Comparison of ENCODE assay signal across 20 cellular contexts in the genomic region with DNA sequence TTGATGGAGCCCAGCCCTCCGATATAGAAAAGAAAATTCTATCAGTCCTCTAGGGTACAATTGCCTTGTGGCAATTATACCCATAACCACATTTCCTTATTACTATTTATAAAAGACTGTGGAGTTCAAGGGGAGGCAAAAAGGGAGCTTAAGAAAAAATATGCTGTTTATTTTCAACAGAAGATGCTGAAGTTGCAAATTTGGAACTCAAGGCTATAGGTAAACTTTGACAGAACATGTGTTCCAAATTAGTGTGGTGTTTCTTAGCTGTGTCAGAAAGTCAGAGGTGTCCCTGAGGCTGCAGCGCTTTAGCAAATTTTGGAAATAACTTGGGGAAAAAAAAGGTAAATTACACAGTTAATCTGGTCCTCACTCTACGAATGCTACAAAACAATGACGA.
DNase-seq lines count a peak whose midpoint lies in the region; ATAC-seq, FAIRE-seq and TF ChIP-seq lines count a peak whose summit lies in the region.
"Had no signal": no experiment of that assay in that cellular context is flagged by ENCODE, and none has a peak within 500 bp of the region (broad histone marks: within the 10 kb centered on the region; RNA-seq: fewer than 3 reads in every experiment).

No MANE protein-coding gene starts in this region.

- no peak for TF ChIP-seq POLR2A in IMR-90 (IDR thresholded peaks at IDR 0.05; ENCODE audit: low read depth, low read length)

- WGBS in IMR-90 (ENCODE audit: extremely low coverage in 2 of 2, insufficient read length in 1 of 2), 2 experiments = no CpG with 5 or more reads among the region's 4 CpGs

- intact Hi-C loops in IMR-90 (cut with micrococcal nuclease) (no loop called here), left colon (cut with DNase I, micrococcal nuclease) (no loop called here)

- no peak for TF ChIP-seq RAD21 in IMR-90 (IDR thresholded peaks at IDR 0.05; ENCODE audit: low read length)

- H4K5ac ChIP-seq in IMR-90 (ENCODE audit: low read depth, low read length) = no peak overlapping the region

- TF ChIP-seq CTCF in IMR-90 (conservative IDR thresholded peaks at IDR 0.05; ENCODE audit: low read depth, low read length) = no peak

- H3K79me1 ChIP-seq in IMR-90 (ENCODE audit: low read depth in 1 of 2, low read length in 2 of 2) = no peaks in the 10 kb centered on the region

- no peak overlapping the region for H2BK15ac ChIP-seq in IMR-90 (ENCODE audit: low read depth, low read length)

- H3K9me3 ChIP-seq in BLaER1 = no peaks in the 10 kb centered on the region
- H3K9me3 ChIP-seq in IMR-90 (ENCODE audit: control insufficient read depth, insufficient read depth, low read length) = no peaks in the 10 kb centered on the region
- no peaks in the 10 kb centered on the region for H3K9me3 ChIP-seq in subcutaneous abdominal adipose tissue (ENCODE audit: control insufficient read depth in 5 of 5, low read length in 5 of 5)
- H3K9me3 ChIP-seq: HAP-1 had no signal

- no peak overlapping the region for H3K27ac ChIP-seq in BLaER1
- no peak overlapping the region for H3K27ac ChIP-seq in IMR-90 (ENCODE audit: insufficient read depth, low read length)
- H3K27ac ChIP-seq in subcutaneous abdominal adipose tissue (ENCODE audit: low read depth, low read length) = peak overlapping the region; percentile 86
- H3K27ac ChIP-seq: GM23248, HL-60 had no signal

- H3K23ac ChIP-seq in IMR-90 (ENCODE audit: low read depth, low read length) = no peak overlapping the region

- in situ Hi-C loops in IMR-90 (cut with MboI; ENCODE audit: low sequenced_read_pairs) = no loop called here

- H3K36me3 ChIP-seq in BLaER1 (no peaks in the 10 kb centered on the region), IMR-90 (ENCODE audit: control insufficient read depth, insufficient read depth, low read length) (no peaks in the 10 kb centered on the region), subcutaneous abdominal adipose tissue (ENCODE audit: control insufficient read depth in 5 of 5, insufficient read depth in 5 of 5, low read length in 5 of 5) (no peaks in the 10 kb centered on the region)
- H3K36me3 ChIP-seq: HAP-1 had no signal

- H4K8ac ChIP-seq in IMR-90 (ENCODE audit: low read depth in 2 of 2, low read length in 2 of 2) = no peak overlapping the region

- no peaks in the 10 kb centered on the region; the same call in 1 of the 2 replicates for H3K9me1 ChIP-seq in IMR-90 (ENCODE audit: insufficient read depth, low read length)

- no peak overlapping the region for H2AK5ac ChIP-seq in IMR-90 (ENCODE audit: low read depth, low read length)

- no peaks in the 10 kb centered on the region for H3K27me3 ChIP-seq in BLaER1
- H3K27me3 ChIP-seq in IMR-90 (ENCODE audit: control insufficient read depth, insufficient read depth, low read length) = peaks cover under 1% of the 10 kb centered on the region; the same call in 1 of the 2 replicates
- no peaks in the 10 kb centered on the region for H3K27me3 ChIP-seq in subcutaneous abdominal adipose tissue (ENCODE audit: control insufficient read depth in 5 of 5, insufficient read depth in 4 of 5, low read length in 5 of 5)

- no peak overlapping the region for H3K4me3 ChIP-seq in BLaER1
- H3K4me3 ChIP-seq in IMR-90 (ENCODE audit: insufficient read depth, low read depth, low read length) = no peak overlapping the region
- H3K4me3 ChIP-seq in subcutaneous abdominal adipose tissue (ENCODE audit: low read depth in 1 of 5, low read length in 5 of 5) = no peak overlapping the region
- H3K4me3 ChIP-seq: GM23248, HAP-1 had no signal

- no peak overlapping the region for H2BK5ac ChIP-seq in IMR-90 (ENCODE audit: low read depth, low read length, poor library complexity, severe bottlenecking)

- H2AK9ac ChIP-seq in IMR-90 (replicated peaks; ENCODE audit: low read depth, low read length, poor library complexity) = no peak overlapping the region

- no peak overlapping the region for H3K9ac ChIP-seq in BLaER1
- no peak overlapping the region for H3K9ac ChIP-seq in IMR-90 (ENCODE audit: low read depth, low read length)
- H3K9ac ChIP-seq in subcutaneous abdominal adipose tissue (ENCODE audit: low read length in 5 of 5) = peak overlapping the region in 2 of 5 donors; percentile 13
- H3K9ac ChIP-seq: GM23248 had no signal

- CTCF ChIA-PET in IMR-90 (lab: Yijun Ruan, JAX) = interaction anchor here (0.5 to 0.8 kb wide), 2 partner anchors 351 to 844 kb away, joined by 3 to 5 read pairs; no protein-coding TSS in a partner anchor

- H3K4me1 ChIP-seq in BLaER1 = peaks cover 7% of the 10 kb centered on the region; the same call in 1 of the 2 replicates
- no peaks in the 10 kb centered on the region for H3K4me1 ChIP-seq in IMR-90 (ENCODE audit: control insufficient read depth, insufficient read depth, low read length)
- H3K4me1 ChIP-seq in subcutaneous abdominal adipose tissue (ENCODE audit: control insufficient read depth in 5 of 5, insufficient read depth in 5 of 5, low read length in 5 of 5) = peaks cover 7 to 60% (median 26%) of the 10 kb centered on the region in 5 donors
- H3K4me1 ChIP-seq: HAP-1 had no signal

- H3K14ac ChIP-seq in IMR-90 (replicated peaks; ENCODE audit: low read depth, low read length) = no peak overlapping the region

- no TSS peak for BruUV-seq in IMR-90 (replicated peaks; lab: Mats Ljungman, UMichigan)

- DNase-seq in IMR-90 (no peak), left colon (no peak), HT-29 (ENCODE audit: low spot score) (no peak), foreskin melanocyte (no peak), frontal cortex (ENCODE audit: low spot score in 2 of 2) (no peak)
- DNase-seq: C1 segment of cervical spinal cord; CD8-positive, alpha-beta T cell; NCI-H1417; NCI-H187; NCI-H446; NCI-H526 treated with DMSO at 0.1 percent for 48 hours; PC-3; SHP77 had no signal

- FAIRE-seq in frontal cortex (lab: Jason Lieb, UNC) = no peak
- FAIRE-seq: G401.6, GM12892 had no signal

- no peak overlapping the region for H3K4ac ChIP-seq in IMR-90 (ENCODE audit: low read depth, low read length)

- dilution Hi-C loops in IMR-90 (cut with HindIII; ENCODE audit: low sequenced_read_pairs, unreplicated experiment) = no loop called here

- H2AFZ ChIP-seq in IMR-90 (replicated peaks; ENCODE audit: low read length, poor library complexity) = no peak overlapping the region
- H2AFZ ChIP-seq: GM23248 had no signal

- POLR2A ChIA-PET in IMR-90 (lab: Charles Lee; ENCODE audit: unreplicated experiment) = no interaction called here

- H4K20me1 ChIP-seq in BLaER1 = no peaks in the 10 kb centered on the region
- no peaks in the 10 kb centered on the region for H4K20me1 ChIP-seq in IMR-90 (ENCODE audit: insufficient read depth, low read length)

- ATAC-seq in IMR-90 (ENCODE audit: low read depth) = no peak
- ATAC-seq in left colon = peak; percentile 57
- ATAC-seq: CD8-positive, alpha-beta T cell; PC-3 had no signal

- H2BK120ac ChIP-seq in IMR-90 (ENCODE audit: low read depth, low read length) = no peak overlapping the region

- H3K56ac ChIP-seq in IMR-90 (ENCODE audit: extremely low read depth, insufficient read depth, low read length) = no peak overlapping the region

- H3K4me2 ChIP-seq in BLaER1 (peak overlapping the region; percentile 20; the same call in 1 of the 2 replicates), IMR-90 (ENCODE audit: low read depth, low read length) (no peak overlapping the region)

- H3K18ac ChIP-seq in IMR-90 (ENCODE audit: low read depth, low read length) = no peak overlapping the region

- no peak overlapping the region for H4K91ac ChIP-seq in IMR-90 (ENCODE audit: insufficient read depth, low read depth, low read length)

- H2BK20ac ChIP-seq in IMR-90 (ENCODE audit: low read depth, low read length) = no peak overlapping the region

TF ChIP-seq in IMR-90, 13 proteins besides CTCF, POLR2A, EP300 and RAD21:
- peak; percentile 74 for TF ChIP-seq MAFK (IDR thresholded peaks at IDR 0.05; ENCODE audit: low read depth, low read length)
- no peak for TF ChIP-seq RCOR1 (IDR thresholded peaks at IDR 0.05; ENCODE audit: insufficient replicate concordance, low read length)
- no peak for TF ChIP-seq RFX5 (IDR thresholded peaks at IDR 0.05; ENCODE audit: low read depth, low read length)
